In genomic region chr15:50685191-50685975, GRCh38 we compare ENCODE assay signal across 8 cellular contexts. TPM values are rescaled to one million over a fixed set of nuclear protein-coding genes. Genes with fewer than 3 reads are reported as not detected.
DNase-seq lines count a peak whose midpoint lies in the region; ATAC-seq, FAIRE-seq and TF ChIP-seq lines count a peak whose summit lies in the region.

No MANE protein-coding gene starts in this region.

- H3K9me3 ChIP-seq in astrocyte (ENCODE audit: insufficient read depth, low read depth, low read length), result no peaks in the 10 kb centered on the region
- H3K9me3 ChIP-seq in left lung, result no peaks in the 10 kb centered on the region
- no peaks in the 10 kb centered on the region for H3K9me3 ChIP-seq in thyroid gland

- H3K4me3 ChIP-seq in astrocyte (ENCODE audit: insufficient read depth, low read depth, low read length), result peak overlapping the region; percentile 94
- H3K4me3 ChIP-seq in left lung, result peak overlapping the region; percentile 75 to 85
- H3K4me3 ChIP-seq in thyroid gland (replicated peaks in 1 of 3), result peak overlapping the region; percentile 69 to 85 (median 75)

- CTCF ChIA-PET in activated naive CD4-positive, alpha-beta T cell treated with anti-CD3 and anti-CD28 coated beads, Interleukin-2, amount 10 ng/mL, durations not matched to agents 7 days and 5 days (lab: Charles Lee), result no interaction called here

- no peak for FAIRE-seq in astrocyte (lab: Jason Lieb, UNC)

- TF ChIP-seq CTCF in astrocyte (IDR thresholded peaks at IDR 0.05; ENCODE audit: insufficient read depth, low read depth, low read length) (no peak), left lung (IDR thresholded peaks at IDR 0.05) (no peak), thyroid gland (IDR thresholded peaks at IDR 0.05) (peak in 1 of 6 experiments; percentile 30)

- 48% methylated on average over 22 of the region's 22 CpGs for WGBS in thyroid gland, 2 donors

- peak; percentile 11 for ATAC-seq in left lung

- H3K4me1 ChIP-seq in astrocyte (ENCODE audit: insufficient read depth, low read length), result peaks cover 12% of the 10 kb centered on the region
- H3K4me1 ChIP-seq in left lung, result peaks cover 0 to 47% of the 10 kb centered on the region in 2 donors
- H3K4me1 ChIP-seq in thyroid gland, result peaks cover 7 to 15% of the 10 kb centered on the region in 2 donors

- peaks cover 59% of the 10 kb centered on the region for H3K79me2 ChIP-seq in astrocyte (ENCODE audit: insufficient read depth, low read length)

- no peak overlapping the region for H2AFZ ChIP-seq in astrocyte (ENCODE audit: low read depth, low read length)

- H3K27ac ChIP-seq in astrocyte (ENCODE audit: low read depth, low read length), result peak overlapping the region; percentile 90
- H3K27ac ChIP-seq in left lung, result peak overlapping the region; percentile 90 to 97
- H3K27ac ChIP-seq in thyroid gland, result peak overlapping the region; percentile 96 to 97 (median 97)

- peaks cover 2% of the 10 kb centered on the region for H3K36me3 ChIP-seq in astrocyte (ENCODE audit: insufficient read depth, low read length)
- H3K36me3 ChIP-seq in left lung, result no peaks in the 10 kb centered on the region
- no peaks in the 10 kb centered on the region for H3K36me3 ChIP-seq in thyroid gland

- peaks cover 23% of the 10 kb centered on the region for H3K36me3 Mint-ChIP-seq in activated naive CD4-positive, alpha-beta T cell treated with anti-CD3 and anti-CD28 coated beads, Interleukin-2, amount 10 ng/mL, durations not matched to agents 7 days and 5 days
- peaks cover 2% of the 10 kb centered on the region for H3K36me3 Mint-ChIP-seq in astrocyte (ENCODE audit: low read depth, unreplicated experiment)

- peak overlapping the region; percentile 99 for H3K4me3 Mint-ChIP-seq in activated naive CD4-positive, alpha-beta T cell treated with anti-CD3 and anti-CD28 coated beads, Interleukin-2, amount 10 ng/mL, durations not matched to agents 7 days and 5 days
- H3K4me3 Mint-ChIP-seq in astrocyte (ENCODE audit: unreplicated experiment), result peak overlapping the region; percentile 99

- H4K20me1 ChIP-seq in astrocyte (ENCODE audit: insufficient read depth, low read length), result peaks cover 50% of the 10 kb centered on the region

- intact Hi-C loops in left lung (cut with DNase I) (loop anchor here in 1 of 2 donors (10.0 kb wide), 1 partner anchor 79 kb away; the partner anchor contains the start of gene SPPL2A), thyroid gland (cut with DNase I) (no loop called here)

- no peaks in the 10 kb centered on the region for H3K27me3 Mint-ChIP-seq in activated naive CD4-positive, alpha-beta T cell treated with anti-CD3 and anti-CD28 coated beads, Interleukin-2, amount 10 ng/mL, durations not matched to agents 7 days and 5 days
- H3K27me3 Mint-ChIP-seq in astrocyte (ENCODE audit: low read depth, unreplicated experiment), result no peaks in the 10 kb centered on the region

- peak overlapping the region; percentile 99 for H3K27ac Mint-ChIP-seq in activated naive CD4-positive, alpha-beta T cell treated with anti-CD3 and anti-CD28 coated beads, Interleukin-2, amount 10 ng/mL, durations not matched to agents 7 days and 5 days
- H3K27ac Mint-ChIP-seq in astrocyte (ENCODE audit: unreplicated experiment), result peak overlapping the region; percentile 62

- H3K9ac ChIP-seq in astrocyte (ENCODE audit: low read length), result peak overlapping the region; percentile 95

- peaks cover 63% of the 10 kb centered on the region for H3K4me1 Mint-ChIP-seq in activated naive CD4-positive, alpha-beta T cell treated with anti-CD3 and anti-CD28 coated beads, Interleukin-2, amount 10 ng/mL, durations not matched to agents 7 days and 5 days
- peaks cover 13% of the 10 kb centered on the region for H3K4me1 Mint-ChIP-seq in astrocyte (ENCODE audit: low read depth, unreplicated experiment)

- H3K4me2 ChIP-seq in astrocyte (ENCODE audit: low read length), result peak overlapping the region; percentile 95

- H3K9me3 Mint-ChIP-seq in activated naive CD4-positive, alpha-beta T cell treated with anti-CD3 and anti-CD28 coated beads, Interleukin-2, amount 10 ng/mL, durations not matched to agents 7 days and 5 days, result no peaks in the 10 kb centered on the region
- H3K9me3 Mint-ChIP-seq in astrocyte (ENCODE audit: unreplicated experiment), result no peaks in the 10 kb centered on the region

- DNase-seq in activated naive CD4-positive, alpha-beta T cell treated with anti-CD3 and anti-CD28 coated beads, Interleukin-2, amount 10 ng/mL, durations not matched to agents 7 days and 5 days, result no peak
- no peak for DNase-seq in activated naive CD4-positive, alpha-beta T cell treated with anti-CD3 and anti-CD28 coated beads, Interleukin-2, amount 50 U/mL, for 16 hours
- DNase-seq in astrocyte (ENCODE audit: low read depth), result no peak
- no peak for DNase-seq in left lung
- DNase-seq in thyroid gland, result peak; percentile 17
- DNase-seq in cerebellar nuclear complex (lab: John Stamatoyannopoulos, UW), result no peak
- no peak for DNase-seq in NCI-H2081 (lab: John Stamatoyannopoulos, UW)
- DNase-seq in COR-L47 (lab: John Stamatoyannopoulos, UW), result no peak

- H3K27me3 ChIP-seq in astrocyte (ENCODE audit: insufficient read depth, low read length), result no peaks in the 10 kb centered on the region
- no peaks in the 10 kb centered on the region for H3K27me3 ChIP-seq in left lung
- no peaks in the 10 kb centered on the region for H3K27me3 ChIP-seq in thyroid gland

- TF ChIP-seq POLR2A in thyroid gland (IDR thresholded peaks at IDR 0.05), result no peak

RNA-seq across cellular contexts. Expression of gene TRPM7, which starts 1.2 kb away (rescaled TPM):
- 27.8 and 29.3 TPM in 2 replicates for total RNA-seq in astrocyte
- 10 to 100 TPM; 30.6 to 47.6 TPM for total RNA-seq in left lung
- total RNA-seq in thyroid gland, result 100 to 1,000 TPM in 1 of 4 donors, 10 to 100 TPM in 3; 75.5 to 125 (median 87.9) TPM

Comparison
In these comparisons a context has a peak if more than half of its experiments do, and no peak if none do; other contexts are left out.
1. DNase-seq: peak in thyroid gland (2 of 2); none in activated naive CD4-positive, alpha-beta T cell treated with anti-CD3 and anti-CD28 coated beads, Interleukin-2, amount 10 ng/mL, durations not matched to agents 7 days and 5 days (single experiment), activated naive CD4-positive, alpha-beta T cell treated with anti-CD3 and anti-CD28 coated beads, Interleukin-2, amount 50 U/mL, for 16 hours (single experiment), astrocyte (single experiment), left lung (0 of 2), cerebellar nuclear complex (0 of 2), NCI-H2081 (0 of 2) and COR-L47 (single experiment).
2. Peak in every context shown above with its lines, with median percentiles within 50 percentile points of each other: H3K27ac ChIP-seq and H3K4me3 ChIP-seq.